ENCODE assay signal across 11 cellular contexts in genomic region chr6:15101130-15101529, GRCh38.
"Had no signal": no experiment of that assay in that cellular context is flagged by ENCODE, and none has a peak within 500 bp of the region (broad histone marks: within the 10 kb centered on the region; RNA-seq: fewer than 3 reads in every experiment).

No MANE protein-coding gene starts in this region.

- H3K4me3 ChIP-seq: GM23248, GM23338, HAP-1 had no signal

- H3K4me1 ChIP-seq: HAP-1 had no signal

- H2AFZ ChIP-seq: GM23248, GM23338 had no signal

- H3K36me3 ChIP-seq: HAP-1 had no signal

- DNase-seq: GM23248, GOT3, H7, H9, HCEC 1CT, HFFc6 had no signal

- H3K4me2 ChIP-seq: GM23338 had no signal

- ATAC-seq: GM23338, HCT116 had no signal

- H3K9me3 ChIP-seq: HAP-1 had no signal

- H3K9ac ChIP-seq: GM23248 had no signal

- H3K27ac ChIP-seq: GM23248 had no signal

- FAIRE-seq: H1, H54 had no signal
